In genomic region chr5:56055287-56055686, GRCh38 we compare ENCODE assay signal across 26 cellular contexts.
DNase-seq lines count a peak whose midpoint lies in the region; ATAC-seq and TF ChIP-seq lines count a peak whose summit lies in the region.
"Had no signal": no experiment of that assay in that cellular context is flagged by ENCODE, and none has a peak within 500 bp of the region (broad histone marks: within the 10 kb centered on the region; RNA-seq: fewer than 3 reads in every experiment).

No MANE protein-coding gene starts in this region.

- no peak overlapping the region for H3K9ac ChIP-seq in KMS-11

- no peaks in the 10 kb centered on the region for H3K9me3 ChIP-seq in CD4-positive, alpha-beta memory T cell (ENCODE audit: control insufficient read depth in 1 of 2, low read length in 2 of 2)
- H3K9me3 ChIP-seq in naive thymus-derived CD4-positive, alpha-beta T cell (ENCODE audit: control insufficient read depth in 2 of 3, low read length in 3 of 3) = no peaks in the 10 kb centered on the region
- no peaks in the 10 kb centered on the region for H3K9me3 ChIP-seq in uterus
- H3K9me3 ChIP-seq: ovary, right atrium auricular region, thoracic aorta had no signal

- no peaks in the 10 kb centered on the region for H3K27me3 ChIP-seq in CD4-positive, alpha-beta memory T cell (ENCODE audit: insufficient read depth, low read length)
- H3K27me3 ChIP-seq in KMS-11 (ENCODE audit: insufficient read depth, low read depth) (no peaks in the 10 kb centered on the region), uterus (no peaks in the 10 kb centered on the region)
- H3K27me3 ChIP-seq in naive thymus-derived CD4-positive, alpha-beta T cell (ENCODE audit: control insufficient read depth in 2 of 2, insufficient read depth in 2 of 2, low read length in 2 of 2) = no peaks in the 10 kb centered on the region
- H3K27me3 ChIP-seq: heart right ventricle, ovary, right atrium auricular region had no signal

- H3K79me2 ChIP-seq in KMS-11 (ENCODE audit: insufficient read depth, low read depth) = no peaks in the 10 kb centered on the region; the same call in 1 of the 2 replicates

- DNase-seq in CD4-positive, alpha-beta memory T cell = no peak
- DNase-seq in choroid plexus epithelial cell (ENCODE audit: low read depth) = peak; percentile 40
- DNase-seq in naive thymus-derived CD4-positive, alpha-beta T cell = peak in 1 of 9 donors; percentile 10
- no peak for DNase-seq in uterus
- DNase-seq in DMS153 treated with DMSO at 0.1 percent for 48 hours (lab: John Stamatoyannopoulos, UW; ENCODE audit: unreplicated experiment) = no peak
- DNase-seq: activated CD8-positive, alpha-beta T cell treated with anti-CD3 and anti-CD28 coated beads, Interleukin-2, amount 10 ng/mL, durations not matched to agents 7 days and 5 days; activated gamma-delta T cell treated with Interleukin-2 at 50 U/mL for 16 hours; activated T-cell treated with anti-CD3 and anti-CD28 coated beads, Interleukin-2, amount 50 U/mL, for 1 hour; central memory CD4-positive, alpha-beta T cell; GDM1; heart right ventricle; left colon; NCI-H1694; NCI-H2171; NCI-H526; ovary; SHP77; stimulated activated CD4-positive, alpha-beta T cell treated with anti-CD3 and anti-CD28 coated beads, Interleukin-4, amount 100 ng/mL, for 4 hours had no signal

- CTCF ChIA-PET in CD4-positive, alpha-beta memory T cell (lab: Charles Lee; ENCODE audit: partially characterized antibody) = interaction anchor here (0.6 to 1.6 kb wide), 2 partner anchors 35 to 146 kb away, joined by 3 read pairs; no protein-coding TSS in a partner anchor
- CTCF ChIA-PET in naive thymus-derived CD4-positive, alpha-beta T cell (lab: Charles Lee) = interaction anchor here (2.0 kb wide), 1 partner anchor 12 kb away, joined by 4 read pairs; no protein-coding TSS in a partner anchor

- H3K9me3 Mint-ChIP-seq in CD4-positive, alpha-beta memory T cell = peaks cover 0 to 5% (median 0%) of the 10 kb centered on the region in 8 donors
- peaks cover 0 to 11% (median 5%) of the 10 kb centered on the region in 11 donors for H3K9me3 Mint-ChIP-seq in naive thymus-derived CD4-positive, alpha-beta T cell

- H3K36me3 ChIP-seq in CD4-positive, alpha-beta memory T cell (ENCODE audit: insufficient read depth, low read length) = no peaks in the 10 kb centered on the region
- H3K36me3 ChIP-seq in KMS-11 (ENCODE audit: insufficient read depth) (no peaks in the 10 kb centered on the region), uterus (no peaks in the 10 kb centered on the region)
- no peaks in the 10 kb centered on the region for H3K36me3 ChIP-seq in naive thymus-derived CD4-positive, alpha-beta T cell (ENCODE audit: control insufficient read depth in 2 of 3, insufficient read depth in 3 of 3, low read length in 3 of 3)
- H3K36me3 ChIP-seq: heart right ventricle, ovary, right atrium auricular region, thoracic aorta had no signal

- H3K4me3 ChIP-seq in CD4-positive, alpha-beta memory T cell (ENCODE audit: low read length in 2 of 2) = no peak overlapping the region
- H3K4me3 ChIP-seq in KMS-11 (IDR thresholded peaks at IDR 0.05; ENCODE audit: insufficient read depth, low read depth, low read length) = no peak overlapping the region
- H3K4me3 ChIP-seq in choroid plexus epithelial cell (ENCODE audit: low read depth, low read length) = no peak overlapping the region
- no peak overlapping the region for H3K4me3 ChIP-seq in naive thymus-derived CD4-positive, alpha-beta T cell (ENCODE audit: low read length)
- H3K4me3 ChIP-seq in uterus = no peak overlapping the region
- H3K4me3 ChIP-seq: heart right ventricle, ovary, right atrium auricular region, thoracic aorta had no signal

- intact Hi-C loops in CD4-positive, alpha-beta memory T cell (cut with micrococcal nuclease) = loop anchor here (5.0 kb wide), 2 partner anchors 102 to 137 kb away; no protein-coding TSS in a partner anchor
- intact Hi-C loops in naive thymus-derived CD4-positive, alpha-beta T cell (cut with micrococcal nuclease) = loop anchor here in 1 of 2 donors (5.0 kb wide), 1 partner anchor 147 kb away; no protein-coding TSS in a partner anchor
- intact Hi-C loops in uterus (cut with DNase I; ENCODE audit: low total_unique reads) = no loop called here

- H3K27ac ChIP-seq in CD4-positive, alpha-beta memory T cell (ENCODE audit: low read depth, low read length) = no peak overlapping the region
- peak overlapping the region; percentile 21; the same call in 1 of the 2 replicates for H3K27ac ChIP-seq in KMS-11
- peak overlapping the region; percentile 60 for H3K27ac ChIP-seq in naive thymus-derived CD4-positive, alpha-beta T cell (ENCODE audit: low read depth, low read length)
- no peak overlapping the region for H3K27ac ChIP-seq in uterus
- H3K27ac ChIP-seq: heart right ventricle, ovary, right atrium auricular region, thoracic aorta had no signal

- no peak for ATAC-seq in naive thymus-derived CD4-positive, alpha-beta T cell
- ATAC-seq in GM21619 (IDR thresholded peaks at IDR 0.05; ENCODE audit: unreplicated experiment) (no peak), GM18907 (IDR thresholded peaks at IDR 0.05; ENCODE audit: unreplicated experiment) (no peak)
- ATAC-seq: activated CD4-positive, CD25-positive, alpha-beta regulatory T cell treated with anti-CD3 and anti-CD28 coated beads, Interleukin-2, amount 50 U/mL, for 24 hours; activated CD8-positive, alpha-beta T cell treated with anti-CD3 and anti-CD28 coated beads, Interleukin-2, amount 10 ng/mL, durations not matched to agents 7 days and 5 days; heart right ventricle had no signal

- H3K4me3 Mint-ChIP-seq in CD4-positive, alpha-beta memory T cell = peak overlapping the region in 4 of 8 donors; percentile 5 to 71 (median 42)
- H3K4me3 Mint-ChIP-seq in naive thymus-derived CD4-positive, alpha-beta T cell = peak overlapping the region in 9 of 10 donors; percentile 47 to 83 (median 72)
- H3K4me3 Mint-ChIP-seq: activated CD8-positive, alpha-beta T cell treated with anti-CD3 and anti-CD28 coated beads, Interleukin-2, amount 10 ng/mL, durations not matched to agents 7 days and 5 days; CD14-positive monocyte; nephron had no signal

- no peaks in the 10 kb centered on the region for H3K36me3 Mint-ChIP-seq in CD4-positive, alpha-beta memory T cell
- peaks cover 0 to 26% (median 5%) of the 10 kb centered on the region in 5 donors for H3K36me3 Mint-ChIP-seq in naive thymus-derived CD4-positive, alpha-beta T cell

- H3K27me3 Mint-ChIP-seq in CD4-positive, alpha-beta memory T cell = no peaks in the 10 kb centered on the region
- peaks cover 0 to 2% (median 0%) of the 10 kb centered on the region in 5 donors for H3K27me3 Mint-ChIP-seq in naive thymus-derived CD4-positive, alpha-beta T cell

- H3K4me1 ChIP-seq in CD4-positive, alpha-beta memory T cell (ENCODE audit: insufficient read depth, low read length) = peaks cover 88% of the 10 kb centered on the region
- peaks cover 88% of the 10 kb centered on the region for H3K4me1 ChIP-seq in KMS-11 (ENCODE audit: low read depth, poor library complexity, severe bottlenecking)
- peaks cover 12 to 87% of the 10 kb centered on the region in 2 donors for H3K4me1 ChIP-seq in naive thymus-derived CD4-positive, alpha-beta T cell (ENCODE audit: control insufficient read depth in 2 of 2, insufficient read depth in 2 of 2, low read length in 2 of 2)
- no peaks in the 10 kb centered on the region for H3K4me1 ChIP-seq in uterus

- H3K27ac Mint-ChIP-seq in CD4-positive, alpha-beta memory T cell = peak overlapping the region in 6 of 7 donors; percentile 31 to 92 (median 64)
- H3K27ac Mint-ChIP-seq in naive thymus-derived CD4-positive, alpha-beta T cell = peak overlapping the region in 8 of 9 donors; percentile 83 to 99 (median 92)
- H3K27ac Mint-ChIP-seq: nephron had no signal

- H3K4me1 Mint-ChIP-seq in CD4-positive, alpha-beta memory T cell = peaks cover 48 to 85% (median 66%) of the 10 kb centered on the region in 4 donors
- H3K4me1 Mint-ChIP-seq in naive thymus-derived CD4-positive, alpha-beta T cell = peaks cover 45 to 95% (median 76%) of the 10 kb centered on the region in 7 donors

- peak overlapping the region; percentile 8; the same call in 1 of the 2 replicates for H2AFZ ChIP-seq in KMS-11 (ENCODE audit: low read depth)

- no peak for TF ChIP-seq CTCF in KMS-11 (conservative IDR thresholded peaks at IDR 0.05; ENCODE audit: low read depth, low read length)
- TF ChIP-seq CTCF in choroid plexus epithelial cell (conservative IDR thresholded peaks at IDR 0.05; ENCODE audit: low read depth, low read length) = no peak
- no peak for TF ChIP-seq CTCF in uterus (IDR thresholded peaks at IDR 0.05)

- H4K20me1 ChIP-seq in KMS-11 (ENCODE audit: insufficient read depth) = no peaks in the 10 kb centered on the region

- POLR2A ChIA-PET in CD4-positive, alpha-beta memory T cell (lab: Charles Lee; ENCODE audit: partially characterized antibody) = interaction anchor here (1.1 to 1.6 kb wide), 2 partner anchors 43 to 60 kb away, joined by 3 to 6 read pairs; partner anchors contain the start of gene IL6ST
- POLR2A ChIA-PET in naive thymus-derived CD4-positive, alpha-beta T cell (lab: Charles Lee) = interaction anchor here (0.6 to 6.0 kb wide), 8 partner anchors 9 to 93 kb away, joined by 3 to 97 read pairs (median 4); partner anchors contain the start of gene IL6ST

- TF ChIP-seq POLR2A in uterus (IDR thresholded peaks at IDR 0.05) = no peak

- H3K4me2 ChIP-seq in KMS-11 = peak overlapping the region; percentile 29; the same call in 1 of the 2 replicates

Comparison
In these comparisons a context has a peak if more than half of its experiments do, and no peak if none do; other contexts are left out.
1. H3K27ac ChIP-seq: peak in KMS-11 (single experiment) and naive thymus-derived CD4-positive, alpha-beta T cell (single experiment); none in CD4-positive, alpha-beta memory T cell (single experiment) and uterus (0 of 2).